Comparison of ENCODE assay signal across 8 cellular contexts in the genomic region with DNA sequence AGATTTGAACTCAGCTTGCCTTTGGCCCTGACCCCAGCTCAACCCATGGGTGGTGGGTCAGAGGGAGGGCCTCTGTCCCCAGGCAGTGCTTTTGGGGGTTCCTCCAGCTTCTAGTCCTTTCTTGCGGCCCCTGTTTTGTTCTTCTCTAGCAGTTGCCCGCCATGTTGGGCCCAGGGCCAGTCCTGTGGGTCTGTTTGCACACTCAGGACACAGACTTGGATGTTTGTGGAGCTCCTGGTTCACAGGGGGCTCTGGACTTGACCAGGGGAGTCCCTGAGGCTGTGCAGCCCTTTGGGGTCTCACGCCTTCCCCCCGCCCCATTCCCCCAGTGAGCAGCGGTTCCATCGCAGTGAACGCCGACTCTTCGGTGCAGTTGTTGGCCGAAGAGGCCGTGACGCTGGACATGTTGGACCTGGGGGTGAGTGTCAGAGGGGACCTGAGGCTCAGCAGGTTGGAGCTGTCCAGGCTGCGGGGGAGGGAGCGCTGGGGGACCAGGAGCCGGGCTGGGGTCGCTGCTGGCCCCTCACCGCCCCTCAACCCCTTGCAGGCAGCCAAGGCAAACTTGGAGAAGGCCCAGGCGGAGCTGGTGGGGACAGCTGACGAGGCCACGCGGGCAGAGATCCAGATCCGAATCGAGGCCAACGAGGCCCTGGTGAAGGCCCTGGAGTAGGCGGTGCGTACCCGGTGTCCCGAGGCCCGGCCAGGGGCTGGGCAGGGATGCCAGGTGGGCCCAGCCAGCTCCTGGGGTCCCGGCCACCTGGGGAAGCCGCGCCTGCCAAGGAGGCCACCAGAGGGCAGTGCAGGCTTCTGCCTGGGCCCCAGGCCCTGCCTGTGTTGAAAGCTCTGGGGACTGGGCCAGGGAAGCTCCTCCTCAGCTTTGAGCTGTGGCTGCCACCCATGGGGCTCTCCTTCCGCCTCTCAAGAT. TPM values are rescaled to one million over a fixed set of nuclear protein-coding genes. Genes with fewer than 3 reads are reported as not detected.
DNase-seq lines count a peak whose midpoint lies in the region; ATAC-seq and TF ChIP-seq lines count a peak whose summit lies in the region.

No MANE protein-coding gene starts in this region.

- H3K27me3 ChIP-seq in suprapubic skin, result no peaks in the 10 kb centered on the region

- WGBS in suprapubic skin, result 70% methylated on average over 8 of the region's 33 CpGs

- DNase-seq in COLO668 (lab: John Stamatoyannopoulos, UW; ENCODE audit: unreplicated experiment), result peak; percentile 78
- peak; percentile 79 for DNase-seq in HT-29 (ENCODE audit: low spot score)
- DNase-seq in RWPE1 (ENCODE audit: low spot score), result peak; percentile 75
- peak; percentile 94 for DNase-seq in activated effector memory CD4-positive, alpha-beta T cell treated with anti-CD3 and anti-CD28 coated beads, Interleukin-2, amount 50 U/mL, for 16 hours
- DNase-seq in fibroblast of the conjunctiva (ENCODE audit: low read depth), result peak; percentile 71
- peak in 55 of 56 donors; percentile 24 to 93 (median 73) for DNase-seq in nucleus accumbens (lab: John Stamatoyannopoulos, UW)
- DNase-seq in suprapubic skin (ENCODE audit: low spot score in 2 of 2), result peak; percentile 94

- H3K4me1 ChIP-seq in suprapubic skin, result peaks cover 85% of the 10 kb centered on the region

- peak overlapping the region; percentile 100 for H3K27ac ChIP-seq in RWPE1
- H3K27ac ChIP-seq in suprapubic skin, result peak overlapping the region; percentile 88

- POLR2A ChIA-PET in RWPE1 (lab: Yijun Ruan, JAX; ENCODE audit: low non-redundant PET), result interaction anchor here (0.6 to 2.8 kb wide), 5 partner anchors 9 to 140 kb away, joined by 3 to 40 read pairs (median 7); a partner anchor contains a TSS

- CTCF ChIA-PET in RWPE1 (lab: Yijun Ruan, JAX), result interaction anchor here (0.5 to 4.8 kb wide), 28 partner anchors 8 to 582 kb away, joined by 3 to 116 read pairs (median 5); a partner anchor contains a TSS

- no peak for ATAC-seq in GM19023 (IDR thresholded peaks at IDR 0.05; ENCODE audit: unreplicated experiment)

- no peak for TF ChIP-seq POLR2A in suprapubic skin (IDR thresholded peaks at IDR 0.05)

- no peak for TF ChIP-seq EP300 in suprapubic skin (IDR thresholded peaks at IDR 0.05)

- peak overlapping the region; percentile 42 for H3K4me3 ChIP-seq in suprapubic skin

- H3K9me3 ChIP-seq in suprapubic skin, result no peaks in the 10 kb centered on the region

- H3K36me3 ChIP-seq in suprapubic skin, result no peaks in the 10 kb centered on the region

- peak; percentile 93 for TF ChIP-seq CTCF in RWPE1 (conservative IDR thresholded peaks at IDR 0.05; ENCODE audit: low read depth)
- peak; percentile 96 to 97 for TF ChIP-seq CTCF in suprapubic skin (IDR thresholded peaks at IDR 0.05)

RNA-seq across cellular contexts. Expression of a gene that starts 2.5 kb away (rescaled TPM):
- 142 and 159 TPM in 2 replicates for total RNA-seq in HT-29 (2014; rRNA removed; shearing (Covaris generic))
- total RNA-seq in suprapubic skin, result 100 to 1,000 TPM; 102 to 205 (median 137) TPM

RNA-seq across cellular contexts. Expression of a gene that starts 4.4 kb away (rescaled TPM):
- total RNA-seq in HT-29 (2014; rRNA removed; shearing (Covaris generic)), result 32.5 and 38.6 TPM in 2 replicates
- 100 to 1,000 TPM in 2 of 4 donors, 10 to 100 TPM in 2; 89.0 to 153 (median 105) TPM for total RNA-seq in suprapubic skin

RNA-seq across cellular contexts. Expression of a gene that starts 6.2 kb away (rescaled TPM):
- total RNA-seq in HT-29 (2014; rRNA removed; shearing (Covaris generic)), result 2.4 and 3.9 TPM in 2 replicates
- total RNA-seq in suprapubic skin, result 1 to 10 TPM; 2.9 to 8.6 (median 5.1) TPM

RNA-seq across cellular contexts. Expression of a gene that starts 25.1 kb away (rescaled TPM):
- total RNA-seq in HT-29 (2014; rRNA removed; shearing (Covaris generic)), result 72.3 and 72.7 TPM in 2 replicates
- 100 to 1,000 TPM; 338 to 672 (median 451) TPM for total RNA-seq in suprapubic skin

RNA-seq across cellular contexts. Expression of a gene that starts 31.3 kb away (rescaled TPM):
- 156 and 183 TPM in 2 replicates for total RNA-seq in HT-29 (2014; rRNA removed; shearing (Covaris generic))
- total RNA-seq in suprapubic skin, result 10 to 100 TPM; 44.3 to 72.5 (median 58.2) TPM
